ENCODE assay signal across 1 cellular context in genomic region chr1:2202843-2203601, GRCh38.
A peak's percentile ranks its signal among the peaks of the same experiment; 100 is the strongest.
TF ChIP-seq lines count a peak whose summit lies in the region.

No MANE protein-coding gene starts in this region.

TF ChIP-seq in K562, 482 proteins besides CTCF, POLR2A, EP300 and RAD21:
- TF ChIP-seq, protein P1, sequence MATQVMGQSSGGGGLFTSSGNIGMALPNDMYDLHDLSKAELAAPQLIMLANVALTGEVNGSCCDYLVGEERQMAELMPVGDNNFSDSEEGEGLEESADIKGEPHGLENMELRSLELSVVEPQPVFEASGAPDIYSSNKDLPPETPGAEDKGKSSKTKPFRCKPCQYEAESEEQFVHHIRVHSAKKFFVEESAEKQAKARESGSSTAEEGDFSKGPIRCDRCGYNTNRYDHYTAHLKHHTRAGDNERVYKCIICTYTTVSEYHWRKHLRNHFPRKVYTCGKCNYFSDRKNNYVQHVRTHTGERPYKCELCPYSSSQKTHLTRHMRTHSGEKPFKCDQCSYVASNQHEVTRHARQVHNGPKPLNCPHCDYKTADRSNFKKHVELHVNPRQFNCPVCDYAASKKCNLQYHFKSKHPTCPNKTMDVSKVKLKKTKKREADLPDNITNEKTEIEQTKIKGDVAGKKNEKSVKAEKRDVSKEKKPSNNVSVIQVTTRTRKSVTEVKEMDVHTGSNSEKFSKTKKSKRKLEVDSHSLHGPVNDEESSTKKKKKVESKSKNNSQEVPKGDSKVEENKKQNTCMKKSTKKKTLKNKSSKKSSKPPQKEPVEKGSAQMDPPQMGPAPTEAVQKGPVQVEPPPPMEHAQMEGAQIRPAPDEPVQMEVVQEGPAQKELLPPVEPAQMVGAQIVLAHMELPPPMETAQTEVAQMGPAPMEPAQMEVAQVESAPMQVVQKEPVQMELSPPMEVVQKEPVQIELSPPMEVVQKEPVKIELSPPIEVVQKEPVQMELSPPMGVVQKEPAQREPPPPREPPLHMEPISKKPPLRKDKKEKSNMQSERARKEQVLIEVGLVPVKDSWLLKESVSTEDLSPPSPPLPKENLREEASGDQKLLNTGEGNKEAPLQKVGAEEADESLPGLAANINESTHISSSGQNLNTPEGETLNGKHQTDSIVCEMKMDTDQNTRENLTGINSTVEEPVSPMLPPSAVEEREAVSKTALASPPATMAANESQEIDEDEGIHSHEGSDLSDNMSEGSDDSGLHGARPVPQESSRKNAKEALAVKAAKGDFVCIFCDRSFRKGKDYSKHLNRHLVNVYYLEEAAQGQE (CRISPR knock-in tag; IDR thresholded peaks at IDR 0.05; ENCODE audit: low read depth), result no peak
- TF ChIP-seq NR1H2 (CRISPR knock-in tag; IDR thresholded peaks at IDR 0.05), result no peak
- TF ChIP-seq ZNF133 (CRISPR knock-in tag; IDR thresholded peaks at IDR 0.05), result no peak
- 0 out of 2 replicates have a peak, but pooled peaks have one; percentile 51 for TF ChIP-seq ZNF263 (CRISPR knock-in tag; IDR thresholded peaks at IDR 0.05; ENCODE audit: borderline replicate concordance)
- TF ChIP-seq, protein P2, sequence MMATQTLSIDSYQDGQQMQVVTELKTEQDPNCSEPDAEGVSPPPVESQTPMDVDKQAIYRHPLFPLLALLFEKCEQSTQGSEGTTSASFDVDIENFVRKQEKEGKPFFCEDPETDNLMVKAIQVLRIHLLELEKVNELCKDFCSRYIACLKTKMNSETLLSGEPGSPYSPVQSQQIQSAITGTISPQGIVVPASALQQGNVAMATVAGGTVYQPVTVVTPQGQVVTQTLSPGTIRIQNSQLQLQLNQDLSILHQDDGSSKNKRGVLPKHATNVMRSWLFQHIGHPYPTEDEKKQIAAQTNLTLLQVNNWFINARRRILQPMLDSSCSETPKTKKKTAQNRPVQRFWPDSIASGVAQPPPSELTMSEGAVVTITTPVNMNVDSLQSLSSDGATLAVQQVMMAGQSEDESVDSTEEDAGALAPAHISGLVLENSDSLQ (IDR thresholded peaks at IDR 0.05), result peak; percentile 60; the same call in 1 of the 2 replicates
- no peak for TF ChIP-seq WHSC1 (IDR thresholded peaks at IDR 0.05; ENCODE audit: low read length)
